ENCODE assay signal across 8 cellular contexts in genomic region chr2:43609304-43609883, GRCh38. TPM values are rescaled to one million over a fixed set of nuclear protein-coding genes. Genes with fewer than 3 reads are reported as not detected.
A peak's percentile ranks its signal among the peaks of the same experiment; 100 is the strongest.
DNase-seq lines count a peak whose midpoint lies in the region; ATAC-seq and TF ChIP-seq lines count a peak whose summit lies in the region.

No MANE protein-coding gene starts in this region.

- peak; percentile 78 for ATAC-seq in left lung
- ATAC-seq in GM18861 (IDR thresholded peaks at IDR 0.05; ENCODE audit: unreplicated experiment) = no peak

- H3K9me3 ChIP-seq in SK-N-SH = no peaks in the 10 kb centered on the region
- no peaks in the 10 kb centered on the region for H3K9me3 ChIP-seq in left lung
- H3K9me3 ChIP-seq in tibial nerve = no peaks in the 10 kb centered on the region

- CTCF ChIA-PET in AG04449 (lab: Yijun Ruan, JAX) = interaction anchor here (0.6 to 5.8 kb wide), 19 partner anchors 10 to 796 kb away, joined by 3 to 58 read pairs (median 4); partner anchors contain the start of genes DYNC2LI1 and THADA
- CTCF ChIA-PET in SK-N-SH (lab: Yijun Ruan, JAX) = interaction anchor here (0.7 to 4.5 kb wide), 30 partner anchors 10 to 788 kb away, joined by 3 to 46 read pairs (median 4); partner anchors contain the start of genes PLEKHH2 and THADA

- no peaks in the 10 kb centered on the region for H3K27me3 ChIP-seq in SK-N-SH (ENCODE audit: insufficient read depth)
- H3K27me3 ChIP-seq in left lung = no peaks in the 10 kb centered on the region
- H3K27me3 ChIP-seq in tibial nerve = no peaks in the 10 kb centered on the region

- no peak for TF ChIP-seq EP300 in SK-N-SH (IDR thresholded peaks at IDR 0.05; ENCODE audit: borderline replicate concordance in 1 of 2, low read depth in 1 of 2, low read length in 1 of 2)
- TF ChIP-seq EP300 in tibial nerve (IDR thresholded peaks at IDR 0.05) = no peak

- H2AFZ ChIP-seq in SK-N-SH (ENCODE audit: low read depth) = no peak overlapping the region

- no peaks in the 10 kb centered on the region for H3K9me2 ChIP-seq in SK-N-SH

- POLR2A ChIA-PET in AG04449 (lab: Yijun Ruan, JAX) = no interaction called here
- POLR2A ChIA-PET in SK-N-SH (lab: Yijun Ruan, JAX) = no interaction called here

- TF ChIP-seq RAD21 in SK-N-SH (IDR thresholded peaks at IDR 0.05; ENCODE audit: low read length) = peak; percentile 85

- TF ChIP-seq POLR2A in tibial nerve (IDR thresholded peaks at IDR 0.05) = no peak

- H3K9ac ChIP-seq in SK-N-SH = no peak overlapping the region

- peak; percentile 56 for TF ChIP-seq CTCF in AG04449 (IDR thresholded peaks at IDR 0.05; ENCODE audit: insufficient read depth, low read length, missing control alignments)
- peak; percentile 81 for TF ChIP-seq CTCF in SK-N-SH (IDR thresholded peaks at IDR 0.05)
- peak; percentile 73 for TF ChIP-seq CTCF in choroid plexus epithelial cell (conservative IDR thresholded peaks at IDR 0.05; ENCODE audit: low read depth, low read length)
- TF ChIP-seq CTCF in left lung (IDR thresholded peaks at IDR 0.05) = peak; percentile 64
- peak; percentile 60 to 76 (median 67) for TF ChIP-seq CTCF in tibial nerve (IDR thresholded peaks at IDR 0.05)

- 21% methylated on average over 4 of the region's 4 CpGs for WGBS in SK-N-SH (ENCODE audit: low lambda C conversion rate)
- WGBS in tibial nerve, 2 donors = 20 to 31% methylated on average over 4 of the region's 4 CpGs

- H3K36me3 ChIP-seq in SK-N-SH (replicated peaks in 1 of 2; ENCODE audit: control insufficient read depth in 1 of 2, insufficient read depth in 2 of 2, low read length in 1 of 2) = no peaks in the 10 kb centered on the region
- H3K36me3 ChIP-seq in left lung = no peaks in the 10 kb centered on the region
- H3K36me3 ChIP-seq in tibial nerve = no peaks in the 10 kb centered on the region

- H3K4me3 ChIP-seq in AG04449 (ENCODE audit: low read depth, low read length) (no peak overlapping the region), SK-N-SH (ENCODE audit: low read depth in 2 of 2, low read length in 1 of 2) (no peak overlapping the region), choroid plexus epithelial cell (ENCODE audit: low read depth, low read length) (no peak overlapping the region), left lung (no peak overlapping the region), tibial nerve (no peak overlapping the region)

- H3K4me1 ChIP-seq in SK-N-SH (ENCODE audit: control insufficient read depth in 1 of 2, insufficient read depth in 2 of 2, low read depth in 1 of 2, low read length in 1 of 2) = no peaks in the 10 kb centered on the region
- no peaks in the 10 kb centered on the region for H3K4me1 ChIP-seq in left lung
- peaks cover 0 to 18% (median 0%) of the 10 kb centered on the region in 4 donors for H3K4me1 ChIP-seq in tibial nerve

- intact Hi-C loops in left lung (cut with DNase I) = no loop called here

- DNase-seq in AG04449 (ENCODE audit: low read depth, low spot score) (no peak), GDM1 (lab: John Stamatoyannopoulos, UW) (peak; percentile 6), Kasumi-1 (lab: John Stamatoyannopoulos, UW) (peak; percentile 39 to 76), SK-N-SH (peak; percentile 67), choroid plexus epithelial cell (ENCODE audit: low read depth) (peak; percentile 68), left lung (no peak), tibial nerve (ENCODE audit: low spot score in 2 of 2) (peak in 1 of 2 donors; percentile 61)

- no peak overlapping the region for H3K4me2 ChIP-seq in SK-N-SH

- H3K79me2 ChIP-seq in SK-N-SH (ENCODE audit: insufficient read depth) = no peaks in the 10 kb centered on the region

- no peaks in the 10 kb centered on the region for H4K20me1 ChIP-seq in SK-N-SH (ENCODE audit: insufficient read depth)

- H3F3A ChIP-seq in SK-N-SH (replicated peaks; ENCODE audit: insufficient read depth) = no peaks in the 10 kb centered on the region

- no peak overlapping the region for H3K27ac ChIP-seq in SK-N-SH (ENCODE audit: low read depth in 2 of 2, low read length in 1 of 2)
- no peak overlapping the region for H3K27ac ChIP-seq in left lung
- H3K27ac ChIP-seq in tibial nerve = no peak overlapping the region

TF ChIP-seq in SK-N-SH, 30 proteins besides CTCF, POLR2A, EP300 and RAD21:
- TF ChIP-seq RFX5 (IDR thresholded peaks at IDR 0.05; ENCODE audit: low read length) (no peak), CHD2 (IDR thresholded peaks at IDR 0.05; ENCODE audit: low read length, partially characterized antibody) (no peak), JUND (IDR thresholded peaks at IDR 0.05) (no peak), RCOR1 (IDR thresholded peaks at IDR 0.05; ENCODE audit: low read length) (0 out of 2 replicates have a peak, but pooled peaks have one; percentile 34), SMC3 (IDR thresholded peaks at IDR 0.05; ENCODE audit: low read depth, low read length) (peak; percentile 79), TEAD4 (IDR thresholded peaks at IDR 0.05; ENCODE audit: borderline replicate concordance, insufficient read depth) (no peak), USF1 (IDR thresholded peaks at IDR 0.05; ENCODE audit: borderline replicate concordance, low read depth) (no peak)

RNA-seq across cellular contexts. Expression of gene THADA, which starts 13.6 kb away (rescaled TPM):
- polyA plus RNA-seq in SK-N-SH (2012; rRNA removed) = 17.1 and 25.6 TPM in 2 replicates
- polyA plus RNA-seq in SK-N-SH (2012; cell fraction: cytosol; rRNA removed) = 10.6 and 14.2 TPM in 2 replicates
- 55.8 and 67.5 TPM in 2 replicates for polyA plus RNA-seq in SK-N-SH (2012; cell fraction: nucleus; rRNA removed)
- total RNA-seq in left lung = 10 to 100 TPM; 32.9 to 37.8 TPM
- 10 to 100 TPM; 35.7 to 49.2 (median 47.4) TPM for total RNA-seq in tibial nerve

RNA-seq across cellular contexts. Expression of gene PLEKHH2, which starts 27.7 kb away (rescaled TPM):
- 1.9 and 3.1 TPM in 2 replicates for polyA plus RNA-seq in SK-N-SH (2012; rRNA removed)
- polyA plus RNA-seq in SK-N-SH (2012; cell fraction: cytosol; rRNA removed) = 0.79 and 0.85 TPM in 2 replicates
- polyA plus RNA-seq in SK-N-SH (2012; cell fraction: nucleus; rRNA removed) = 7.0 and 14.4 TPM in 2 replicates
- total RNA-seq in left lung (10 to 100 TPM; 23.3 to 29.1 TPM), tibial nerve (10 to 100 TPM; 44.6 to 78.7 (median 48.0) TPM)

Comparison
In these comparisons a context has a peak if more than half of its experiments do, and no peak if none do; other contexts are left out.
1. DNase-seq: peak in GDM1 (single experiment), Kasumi-1 (2 of 2), SK-N-SH (single experiment) and choroid plexus epithelial cell (single experiment); none in AG04449 (single experiment) and left lung (0 of 2).
2. Peak in every context shown above with its lines, with median percentiles within 50 percentile points of each other: CTCF ChIP-seq.